In the genomic region with DNA sequence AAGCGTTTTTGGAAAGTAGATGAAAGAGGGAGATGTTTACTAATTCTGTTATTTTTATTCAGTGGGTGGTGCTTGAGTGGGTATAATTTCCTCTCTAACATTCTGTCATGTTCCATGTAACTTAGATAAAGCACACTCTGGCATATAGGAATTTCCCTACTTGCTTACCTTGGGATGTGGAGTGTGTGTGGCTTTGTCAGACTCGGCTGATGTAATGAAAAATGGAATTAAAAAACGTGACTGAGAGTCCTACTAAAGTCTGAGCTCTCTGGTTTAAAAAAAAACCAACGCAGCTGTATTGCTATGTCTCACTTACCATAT, we compare ENCODE assay signal across 26 cellular contexts.
DNase-seq lines count a peak whose midpoint lies in the region; ATAC-seq and TF ChIP-seq lines count a peak whose summit lies in the region.
"Had no signal": no experiment of that assay in that cellular context is flagged by ENCODE, and none has a peak within 500 bp of the region (broad histone marks: within the 10 kb centered on the region; RNA-seq: fewer than 3 reads in every experiment).

No MANE protein-coding gene starts in this region.

- DNase-seq in BE2C (no peak), CD1c-positive myeloid dendritic cell (ENCODE audit: extremely low spot score) (peak; percentile 44), mesenchymal stem cell (peak; percentile 46), DMS 273 (lab: John Stamatoyannopoulos, UW; ENCODE audit: unreplicated experiment) (no peak), Calu3 (no peak)
- no peak for DNase-seq in activated naive CD8-positive, alpha-beta T cell treated with anti-CD3 and anti-CD28 coated beads for 36 hours
- DNase-seq: activated CD4-positive, alpha-beta T cell treated with anti-CD3 and anti-CD28 coated beads, Interleukin-2, amount 50 U/mL, for 1 hour; CD4-positive, alpha-beta memory T cell; DMS 273 treated with DMSO at 0.1 percent for 48 hours; EL; gastrocnemius medialis; left lung; NCI-H1436 treated with DMSO at 0.1 percent for 48 hours; NCI-H2107; NCI-H446 treated with DMSO at 0.1 percent for 48 hours; small intestine; stimulated activated CD4-positive, alpha-beta T cell treated with anti-CD3 and anti-CD28 coated beads, Interleukin-2, amount 100 ng/mL, for 24 hours had no signal

- H3K14ac ChIP-seq in mesenchymal stem cell (ENCODE audit: low read length in 2 of 2): no peak overlapping the region

- no peak overlapping the region for H3K4me2 ChIP-seq in mesenchymal stem cell (ENCODE audit: low read length, poor library complexity, severe bottlenecking)

- no peak overlapping the region for H2BK12ac ChIP-seq in mesenchymal stem cell (ENCODE audit: low read length in 2 of 2)

- peaks cover 77% of the 10 kb centered on the region for H3K4me1 Mint-ChIP-seq in activated naive CD8-positive, alpha-beta T cell treated with anti-CD3 and anti-CD28 coated beads for 36 hours
- peaks cover 27% of the 10 kb centered on the region for H3K4me1 Mint-ChIP-seq in Calu3 (ENCODE audit: low read depth, unreplicated experiment)

- H3K23ac ChIP-seq in mesenchymal stem cell (ENCODE audit: low read length in 2 of 2): no peak overlapping the region

- no peak overlapping the region for H3K27ac ChIP-seq in mesenchymal stem cell (ENCODE audit: low read length, poor library complexity, severe bottlenecking)
- H3K27ac ChIP-seq: gastrocnemius medialis, HL-60, left lung had no signal

- CTCF ChIA-PET in Calu3 (lab: Charles Lee): no interaction called here

- WGBS in mesenchymal stem cell: 60% methylated on average over 1 of the region's 4 CpGs

- H3K27ac Mint-ChIP-seq in activated naive CD8-positive, alpha-beta T cell treated with anti-CD3 and anti-CD28 coated beads for 36 hours: peak overlapping the region; percentile 69
- H3K27ac Mint-ChIP-seq in Calu3 (ENCODE audit: unreplicated experiment): no peak overlapping the region
- H3K27ac Mint-ChIP-seq: mesothelial cell of epicardium had no signal

- H2BK5ac ChIP-seq in mesenchymal stem cell (ENCODE audit: low read depth, low read length, poor library complexity, severe bottlenecking): no peak overlapping the region

- H4K8ac ChIP-seq in mesenchymal stem cell (ENCODE audit: low read length): no peak overlapping the region

- no peak overlapping the region for H3K4ac ChIP-seq in mesenchymal stem cell (ENCODE audit: low read depth in 1 of 2, low read length in 2 of 2)

- no peaks in the 10 kb centered on the region for H3K27me3 Mint-ChIP-seq in activated naive CD8-positive, alpha-beta T cell treated with anti-CD3 and anti-CD28 coated beads for 36 hours
- no peaks in the 10 kb centered on the region for H3K27me3 Mint-ChIP-seq in Calu3 (ENCODE audit: unreplicated experiment)
- H3K27me3 Mint-ChIP-seq: CD4-positive, alpha-beta memory T cell; central memory CD8-positive, alpha-beta T cell had no signal

- no peaks in the 10 kb centered on the region for H3K9me3 ChIP-seq in BE2C
- no peaks in the 10 kb centered on the region for H3K9me3 ChIP-seq in mesenchymal stem cell (ENCODE audit: control insufficient read depth, low read length)
- H3K9me3 ChIP-seq: gastrocnemius medialis, left lung had no signal

- BruUV-seq in Calu3 (replicated peaks; lab: Mats Ljungman, UMichigan): no TSS peak

- no peaks in the 10 kb centered on the region for H3K9me3 Mint-ChIP-seq in activated naive CD8-positive, alpha-beta T cell treated with anti-CD3 and anti-CD28 coated beads for 36 hours
- H3K9me3 Mint-ChIP-seq in Calu3 (ENCODE audit: low read depth, unreplicated experiment): no peaks in the 10 kb centered on the region
- H3K9me3 Mint-ChIP-seq: activated naive CD4-positive, alpha-beta T cell treated with anti-CD3 and anti-CD28 coated beads, Interleukin-2, amount 50 U/mL, for 72 hours; CD4-positive, alpha-beta memory T cell; central memory CD8-positive, alpha-beta T cell; GM23338; mesothelial cell of epicardium; nephron; T-helper 2 cell treated with Interferon-gamma antibody and Interleukin-4, amounts not matched to agents 5 μg/mL and 100 μg/mL, for 36 hours had no signal

- H3K4me1 ChIP-seq in BE2C (peaks cover 34% of the 10 kb centered on the region), mesenchymal stem cell (ENCODE audit: control insufficient read depth, insufficient read depth, low read depth, low read length) (peaks cover 4% of the 10 kb centered on the region)

- ATAC-seq in HG02870 (IDR thresholded peaks at IDR 0.05; ENCODE audit: unreplicated experiment) (no peak), GM21717 (IDR thresholded peaks at IDR 0.05; ENCODE audit: unreplicated experiment) (no peak)
- ATAC-seq: GM23338, left lung had no signal

- H2AFZ ChIP-seq in mesenchymal stem cell (ENCODE audit: low read depth, low read length): no peak overlapping the region
- H2AFZ ChIP-seq: GM23338 had no signal

- H3K4me3 Mint-ChIP-seq in activated naive CD8-positive, alpha-beta T cell treated with anti-CD3 and anti-CD28 coated beads for 36 hours: no peak overlapping the region
- H3K4me3 Mint-ChIP-seq in Calu3 (ENCODE audit: low read depth, unreplicated experiment): no peak overlapping the region
- H3K4me3 Mint-ChIP-seq: central memory CD8-positive, alpha-beta T cell; GM23338; mesothelial cell of epicardium; nephron had no signal

- no peak overlapping the region for H2BK15ac ChIP-seq in mesenchymal stem cell (ENCODE audit: low read depth, poor library complexity, severe bottlenecking)

- peaks cover 34% of the 10 kb centered on the region for H3K36me3 Mint-ChIP-seq in activated naive CD8-positive, alpha-beta T cell treated with anti-CD3 and anti-CD28 coated beads for 36 hours
- peaks cover 3% of the 10 kb centered on the region for H3K36me3 Mint-ChIP-seq in Calu3 (ENCODE audit: insufficient read depth, unreplicated experiment)
- H3K36me3 Mint-ChIP-seq: mesothelial cell of epicardium had no signal

- H3K4me3 ChIP-seq in BE2C (ENCODE audit: low read depth, low read length): peak overlapping the region; percentile 50
- no peak overlapping the region for H3K4me3 ChIP-seq in mesenchymal stem cell (ENCODE audit: insufficient read depth in 1 of 2, low read depth in 1 of 2, low read length in 2 of 2)
- H3K4me3 ChIP-seq: gastrocnemius medialis, GM23338, left lung had no signal

- intact Hi-C loops in Calu3 (cut with micrococcal nuclease; ENCODE audit: unreplicated experiment): no loop called here

- TF ChIP-seq CTCF in BE2C (IDR thresholded peaks at IDR 0.05; ENCODE audit: low read depth, low read length) (no peak), Calu3 (IDR thresholded peaks at IDR 0.05; ENCODE audit: unreplicated experiment) (no peak)

- no peak overlapping the region for H3K18ac ChIP-seq in mesenchymal stem cell (ENCODE audit: low read depth in 1 of 2, low read length in 2 of 2)

- H4K91ac ChIP-seq in mesenchymal stem cell (ENCODE audit: low read length): no peak overlapping the region

- no peak overlapping the region for H2AK5ac ChIP-seq in mesenchymal stem cell (ENCODE audit: low read length, severe bottlenecking)

- H3K36me3 ChIP-seq in BE2C: no peaks in the 10 kb centered on the region
- no peaks in the 10 kb centered on the region for H3K36me3 ChIP-seq in mesenchymal stem cell (ENCODE audit: control insufficient read depth in 1 of 2, insufficient read depth in 2 of 2, low read depth in 1 of 2, low read length in 2 of 2)
- H3K36me3 ChIP-seq: gastrocnemius medialis, left lung had no signal

- H2BK120ac ChIP-seq in mesenchymal stem cell (ENCODE audit: low read depth, low read length): no peak overlapping the region

- H3K9ac ChIP-seq in mesenchymal stem cell (ENCODE audit: low read length): no peak overlapping the region

- H3K79me1 ChIP-seq in mesenchymal stem cell (replicated peaks; ENCODE audit: low read length, poor library complexity, severe bottlenecking): peaks cover 36% of the 10 kb centered on the region

- H3K27me3 ChIP-seq in BE2C (no peaks in the 10 kb centered on the region), mesenchymal stem cell (ENCODE audit: control insufficient read depth in 1 of 2, insufficient read depth in 1 of 2, low read length in 2 of 2) (no peaks in the 10 kb centered on the region)
- H3K27me3 ChIP-seq: gastrocnemius medialis, left lung had no signal

Comparison
In these comparisons a context has a peak if more than half of its experiments do, and no peak if none do; other contexts are left out.
1. DNase-seq: peak in CD1c-positive myeloid dendritic cell (single experiment) and mesenchymal stem cell (single experiment); none in BE2C (single experiment), activated naive CD8-positive, alpha-beta T cell treated with anti-CD3 and anti-CD28 coated beads for 36 hours (single experiment), DMS 273 (single experiment) and Calu3 (single experiment).